In the genomic region with DNA sequence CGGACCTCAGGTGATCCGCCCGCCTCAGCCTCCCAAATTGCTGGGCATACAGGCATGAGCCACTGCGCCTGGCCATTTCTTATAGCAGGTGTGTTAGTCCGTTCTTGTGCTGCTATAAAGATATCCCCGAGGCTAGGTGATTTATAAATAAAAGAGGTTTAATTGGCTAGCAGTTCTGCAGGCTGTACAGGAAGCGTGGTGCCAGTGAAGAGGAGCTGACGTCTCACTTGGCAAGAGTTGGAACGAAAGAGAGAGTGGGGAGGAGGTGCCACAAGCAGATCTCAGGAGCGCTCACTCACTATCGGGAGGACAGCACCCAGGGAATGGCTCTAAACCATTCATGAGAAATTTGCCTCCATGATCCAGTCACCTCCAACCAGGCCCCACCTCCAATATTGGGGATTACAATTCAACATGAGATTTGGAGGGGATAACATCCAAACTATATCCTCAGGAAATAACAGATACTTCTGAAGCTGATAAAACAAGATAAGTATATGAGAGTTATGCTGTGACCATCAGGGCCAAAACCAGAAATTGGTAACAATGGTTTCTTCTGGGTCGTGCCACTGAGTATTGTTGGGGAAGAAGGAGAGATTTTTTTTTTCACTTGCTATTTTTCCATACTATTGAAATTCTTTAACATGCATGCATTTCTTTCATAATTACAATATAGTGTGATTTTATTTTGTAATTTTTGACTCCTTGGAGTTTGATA, we compare ENCODE assay signal across 16 cellular contexts. TPM values are rescaled to one million over a fixed set of nuclear protein-coding genes. Genes with fewer than 3 reads are reported as not detected.
DNase-seq lines count a peak whose midpoint lies in the region; ATAC-seq and TF ChIP-seq lines count a peak whose summit lies in the region.
"Had no signal": no experiment of that assay in that cellular context is flagged by ENCODE, and none has a peak within 500 bp of the region (broad histone marks: within the 10 kb centered on the region; RNA-seq: fewer than 3 reads in every experiment).

No MANE protein-coding gene starts in this region.

- no peak overlapping the region for H4K5ac ChIP-seq in H9 (ENCODE audit: insufficient read length, low read depth, low read length)

- H3K9me3 ChIP-seq in DOHH2 (ENCODE audit: control insufficient read depth, insufficient read depth, low read length) = no peaks in the 10 kb centered on the region
- no peaks in the 10 kb centered on the region for H3K9me3 ChIP-seq in H9 (ENCODE audit: control insufficient read depth, low read depth, low read length)
- H3K9me3 ChIP-seq: BE2C had no signal

- no peak overlapping the region for H3K27ac ChIP-seq in DOHH2 (ENCODE audit: low read depth, low read length)
- H3K27ac ChIP-seq in VCaP = peak overlapping the region; percentile 92
- H3K27ac ChIP-seq in H9 (ENCODE audit: insufficient read length, low read depth, low read length) = no peak overlapping the region

- H3K36me3 ChIP-seq in DOHH2 (ENCODE audit: control insufficient read depth, low read length) = no peaks in the 10 kb centered on the region
- H3K36me3 ChIP-seq: BE2C had no signal

- H3K4me3 Mint-ChIP-seq in H9 = no peak overlapping the region

- no peak overlapping the region for H3K27ac Mint-ChIP-seq in H9
- H3K27ac Mint-ChIP-seq: naive thymus-derived CD4-positive, alpha-beta T cell had no signal

- TF ChIP-seq CTCF in DOHH2 (IDR thresholded peaks at IDR 0.05; ENCODE audit: low read depth, low read length, poor library complexity, severe bottlenecking) = no peak
- no peak for TF ChIP-seq CTCF in VCaP (conservative IDR thresholded peaks at IDR 0.05)
- TF ChIP-seq CTCF in H9 (conservative IDR thresholded peaks at IDR 0.05) = no peak
- no peak for TF ChIP-seq CTCF in GM13977 (IDR thresholded peaks at IDR 0.05; ENCODE audit: extremely low read depth, insufficient read depth, missing control alignments)

- WGBS in H9 (ENCODE audit: extremely low coverage, insufficient read length, low lambda C conversion rate) = no CpG with 5 or more reads among the region's 12 CpGs

- no peak overlapping the region for H3K9ac ChIP-seq in H9 (ENCODE audit: extremely low read depth, insufficient read length, low read length)

- peaks cover 51% of the 10 kb centered on the region for H3K4me1 ChIP-seq in DOHH2 (ENCODE audit: control insufficient read depth, low read length)
- H3K4me1 ChIP-seq in H9 (ENCODE audit: insufficient read depth, low read length) = no peaks in the 10 kb centered on the region
- H3K4me1 ChIP-seq: BE2C had no signal

- H3K4me2 ChIP-seq in DOHH2 (ENCODE audit: low read length) = peak overlapping the region; percentile 50
- H3K4me2 ChIP-seq in H9 (ENCODE audit: insufficient read depth, insufficient read length, low read length) = no peak overlapping the region

- H3K9me2 ChIP-seq in DOHH2 (replicated peaks; ENCODE audit: control insufficient read depth, low read length) = no peaks in the 10 kb centered on the region

- intact Hi-C loops in left colon (cut with DNase I, micrococcal nuclease) = no loop called here

- no peaks in the 10 kb centered on the region for H3K23me2 ChIP-seq in H9 (ENCODE audit: insufficient read length, low read depth, low read length, poor library complexity, severe bottlenecking)

- no peak overlapping the region for H2BK15ac ChIP-seq in H9 (ENCODE audit: low read depth, low read length)

- H3K4me3 ChIP-seq in DOHH2 (ENCODE audit: low read length) = peak overlapping the region; percentile 29
- H3K4me3 ChIP-seq: GM12878 had no signal

- no peak overlapping the region for H3K23ac ChIP-seq in H9 (ENCODE audit: insufficient read length, low read depth, low read length)

- H3K18ac ChIP-seq in H9 (ENCODE audit: insufficient read length, low read depth, low read length) = no peak overlapping the region

- no peak overlapping the region for H3T11ph ChIP-seq in H9 (ENCODE audit: low read length)

- no peak overlapping the region for H3K4ac ChIP-seq in H9 (ENCODE audit: low read depth, low read length)

- H3K79me1 ChIP-seq in H9 (ENCODE audit: insufficient read depth, low read depth, low read length, poor library complexity, severe bottlenecking) = no peaks in the 10 kb centered on the region

- ATAC-seq in left colon (peak; percentile 82), GM18870 (IDR thresholded peaks at IDR 0.05; ENCODE audit: unreplicated experiment) (no peak)
- ATAC-seq: GM12878; naive thymus-derived CD4-positive, alpha-beta T cell had no signal

- H2AFZ ChIP-seq in H9 (ENCODE audit: low read length) = no peak overlapping the region

- H2BK20ac ChIP-seq in H9 (ENCODE audit: low read depth, low read length, poor library complexity, severe bottlenecking) = no peak overlapping the region

- H3K36me3 Mint-ChIP-seq in H9 (ENCODE audit: insufficient read depth in 1 of 3, low read depth in 3 of 3) = no peaks in the 10 kb centered on the region

- H2AK5ac ChIP-seq in H9 (ENCODE audit: insufficient read length, low read length) = no peak overlapping the region

- no peak overlapping the region for H3K14ac ChIP-seq in H9 (ENCODE audit: insufficient read depth, low read length)

- H3K56ac ChIP-seq in H9 (ENCODE audit: insufficient read length, low read depth, low read length) = no peak overlapping the region

- peaks cover 2 to 7% of the 10 kb centered on the region in 2 experiments; a peak in 3 of 5 replicates for H3K9me3 Mint-ChIP-seq in H9

- H3K27me3 ChIP-seq in DOHH2 (ENCODE audit: control insufficient read depth, low read length) (no peaks in the 10 kb centered on the region), H9 (ENCODE audit: insufficient read depth, low read length) (no peaks in the 10 kb centered on the region)
- H3K27me3 ChIP-seq: BE2C had no signal

- peaks cover 12% of the 10 kb centered on the region for H3F3A ChIP-seq in DOHH2 (ENCODE audit: control insufficient read depth, insufficient read depth)

- DNase-seq in NCI-H1436 (lab: John Stamatoyannopoulos, UW) = peak; percentile 80
- peak; percentile 46 to 57 for DNase-seq in left colon
- DNase-seq in H9 = no peak
- no peak for DNase-seq in GM13977 (ENCODE audit: low spot score)
- DNase-seq in NCI-H2107 (lab: John Stamatoyannopoulos, UW) = no peak
- DNase-seq: BE2C; DND-41; glutamatergic neuron; naive thymus-derived CD4-positive, alpha-beta T cell; NCI-H1694; stimulated activated CD4-positive, alpha-beta T cell treated with anti-CD3 and anti-CD28 coated beads, Interleukin-2, amount 100 ng/mL, for 24 hours; SW 1271 had no signal

- no peaks in the 10 kb centered on the region for H4K20me1 ChIP-seq in DOHH2 (ENCODE audit: control insufficient read depth, insufficient read depth, low read depth, low read length)
- no peaks in the 10 kb centered on the region for H4K20me1 ChIP-seq in H9 (ENCODE audit: control insufficient read depth, insufficient read depth, insufficient read length)

- H3K79me2 ChIP-seq in DOHH2 (ENCODE audit: control insufficient read depth, low read length) = no peaks in the 10 kb centered on the region
- H3K79me2 ChIP-seq in H9 (ENCODE audit: insufficient read depth, low read length) = no peaks in the 10 kb centered on the region

- no peak overlapping the region for H2BK120ac ChIP-seq in H9 (ENCODE audit: low read depth, low read length, poor library complexity, severe bottlenecking)

- H4K8ac ChIP-seq in H9 (replicated peaks; ENCODE audit: insufficient read length, low read depth, low read length) = no peak overlapping the region

- H2BK12ac ChIP-seq in H9 (ENCODE audit: insufficient read length, low read depth, low read length) = no peak overlapping the region

- H3K4me1 Mint-ChIP-seq in H9 = 0 out of 4 replicates have a peak, but pooled peaks cover 0 to 4% of the 10 kb centered on the region in 2 experiments

- in situ Hi-C loops in GM13977 (cut with MboI; ENCODE audit: low pct_unique_long_range_greater_than_20kb, low sequenced_read_pairs, unreplicated experiment) = no loop called here

- no peak overlapping the region for H2BK5ac ChIP-seq in H9 (ENCODE audit: insufficient read length, low read length)

- H4K91ac ChIP-seq in H9 (ENCODE audit: insufficient read length, low read depth, low read length) = no peak overlapping the region

- H3K27me3 Mint-ChIP-seq in H9 (ENCODE audit: low read depth) = peaks cover 4% of the 10 kb centered on the region; the same call in 1 of the 2 replicates
- H3K27me3 Mint-ChIP-seq: naive thymus-derived CD4-positive, alpha-beta T cell had no signal

RNA-seq across cellular contexts. Expression of a gene that starts 7.4 kb away (rescaled TPM):
- total RNA-seq in left colon (10 to 100 TPM; 28.5 to 33.5 TPM), H9 (2021) (20.9 and 21.3 TPM in 2 replicates)

RNA-seq across cellular contexts. Expression of a gene that starts 42.8 kb away (rescaled TPM):
- total RNA-seq in left colon = 100 to 1,000 TPM; 172 to 181 TPM
- total RNA-seq in H9 (2021) = 30.8 and 34.6 TPM in 2 replicates

Comparison
In these comparisons a context has a peak if more than half of its experiments do, and no peak if none do; other contexts are left out.
1. DNase-seq: peak in NCI-H1436 (single experiment) and left colon (2 of 2); none in H9 (single experiment), GM13977 (single experiment) and NCI-H2107 (single experiment).